8 cellular contexts compared by ENCODE assay signal in genomic region chr19:10315335-10316214, GRCh38. TPM values are rescaled to one million over a fixed set of nuclear protein-coding genes. Genes with fewer than 3 reads are reported as not detected.
DNase-seq lines count a peak whose midpoint lies in the region; ATAC-seq and TF ChIP-seq lines count a peak whose summit lies in the region.

Gene FDX2, minus strand, starts transcription at chr19:10316015. Its CDS starts 19 bp downstream, at chr19:10315996.

- H3K4me1 ChIP-seq in CD4-positive, alpha-beta memory T cell (ENCODE audit: insufficient read depth, low read length) = peaks cover 17% of the 10 kb centered on the region
- H3K4me1 ChIP-seq in testis = peaks cover 14% of the 10 kb centered on the region

- H3K4me3 ChIP-seq in CD4-positive, alpha-beta memory T cell (ENCODE audit: low read length in 2 of 2) = peak within 1 kb of the TSS; percentile 57 to 93
- peak within 1 kb of the TSS; percentile 71 to 96 for H3K4me3 ChIP-seq in testis

- peak; percentile 83 to 93 (median 85) for DNase-seq in CD4-positive, alpha-beta memory T cell
- DNase-seq in NAMALWA (ENCODE audit: low spot score) (peak; percentile 90), glutamatergic neuron (peak; percentile 94), osteocyte (ENCODE audit: extremely low spot score, unreplicated experiment) (peak; percentile 95), testis (peak; percentile 92)

- TF ChIP-seq POLR2A in testis (IDR thresholded peaks at IDR 0.05) = no peak

- H3K27me3 Mint-ChIP-seq in CD4-positive, alpha-beta memory T cell = no peaks in the 10 kb centered on the region
- no peaks in the 10 kb centered on the region for H3K27me3 Mint-ChIP-seq in activated naive CD4-positive, alpha-beta T cell treated with anti-CD3 and anti-CD28 coated beads, Interleukin-2, amount 50 U/mL, for 24 hours
- H3K27me3 Mint-ChIP-seq in glutamatergic neuron (ENCODE audit: unreplicated experiment) (peaks cover 8% of the 10 kb centered on the region), osteocyte (ENCODE audit: unreplicated experiment) (no peaks in the 10 kb centered on the region)

- WGBS in testis, 2 donors = 1% methylated on average over 41 to 55 of the region's 55 CpGs

- TF ChIP-seq CTCF in glutamatergic neuron (IDR thresholded peaks at IDR 0.05; ENCODE audit: partially characterized antibody, unreplicated experiment) (no peak), osteocyte (IDR thresholded peaks at IDR 0.05) (no peak), testis (IDR thresholded peaks at IDR 0.05) (peak in 1 of 3 experiments; percentile 16)

- peaks cover 9 to 20% (median 11%) of the 10 kb centered on the region in 4 donors for H3K4me1 Mint-ChIP-seq in CD4-positive, alpha-beta memory T cell
- H3K4me1 Mint-ChIP-seq in activated naive CD4-positive, alpha-beta T cell treated with anti-CD3 and anti-CD28 coated beads, Interleukin-2, amount 50 U/mL, for 24 hours = peaks cover 21% of the 10 kb centered on the region
- H3K4me1 Mint-ChIP-seq in glutamatergic neuron (ENCODE audit: low read depth, unreplicated experiment) (peaks cover 5% of the 10 kb centered on the region), osteocyte (ENCODE audit: unreplicated experiment) (peaks cover 13% of the 10 kb centered on the region)

- peaks cover 0 to 2% (median 0%) of the 10 kb centered on the region in 8 donors for H3K9me3 Mint-ChIP-seq in CD4-positive, alpha-beta memory T cell
- H3K9me3 Mint-ChIP-seq in activated naive CD4-positive, alpha-beta T cell treated with anti-CD3 and anti-CD28 coated beads, Interleukin-2, amount 50 U/mL, for 24 hours = no peaks in the 10 kb centered on the region
- H3K9me3 Mint-ChIP-seq in glutamatergic neuron (ENCODE audit: unreplicated experiment) = peaks cover 7% of the 10 kb centered on the region
- no peaks in the 10 kb centered on the region for H3K9me3 Mint-ChIP-seq in osteocyte (ENCODE audit: unreplicated experiment)

- CTCF ChIA-PET in CD4-positive, alpha-beta memory T cell (lab: Charles Lee; ENCODE audit: partially characterized antibody) = interaction anchor here (0.5 to 1.5 kb wide), 4 partner anchors 24 to 238 kb away, joined by 3 to 5 read pairs (median 4); no protein-coding TSS in a partner anchor

- ATAC-seq in GM21528 (IDR thresholded peaks at IDR 0.05; ENCODE audit: low FRiP score, unreplicated experiment) = peak; percentile 49
- ATAC-seq in SK-N-SH treated with all-trans-retinoic acid at 6 μM for 48 hours = peak; percentile 90

- H3K36me3 Mint-ChIP-seq in CD4-positive, alpha-beta memory T cell = peaks cover 10 to 28% of the 10 kb centered on the region in 2 donors
- peaks cover 12% of the 10 kb centered on the region for H3K36me3 Mint-ChIP-seq in activated naive CD4-positive, alpha-beta T cell treated with anti-CD3 and anti-CD28 coated beads, Interleukin-2, amount 50 U/mL, for 24 hours
- H3K36me3 Mint-ChIP-seq in glutamatergic neuron (ENCODE audit: unreplicated experiment) (peaks cover 4% of the 10 kb centered on the region), osteocyte (ENCODE audit: unreplicated experiment) (peaks cover 7% of the 10 kb centered on the region)

- H3K27me3 ChIP-seq in CD4-positive, alpha-beta memory T cell (ENCODE audit: insufficient read depth, low read length) = no peaks in the 10 kb centered on the region
- H3K27me3 ChIP-seq in testis = no peaks in the 10 kb centered on the region

- H3K27ac ChIP-seq in CD4-positive, alpha-beta memory T cell (ENCODE audit: low read depth, low read length) = peak within 1 kb of the TSS; percentile 52
- peak within 1 kb of the TSS; percentile 70 to 76 for H3K27ac ChIP-seq in testis

- peak within 1 kb of the TSS; percentile 79 to 97 (median 90) for H3K4me3 Mint-ChIP-seq in CD4-positive, alpha-beta memory T cell
- peak within 1 kb of the TSS; percentile 89 for H3K4me3 Mint-ChIP-seq in activated naive CD4-positive, alpha-beta T cell treated with anti-CD3 and anti-CD28 coated beads, Interleukin-2, amount 50 U/mL, for 24 hours
- H3K4me3 Mint-ChIP-seq in glutamatergic neuron (ENCODE audit: unreplicated experiment) (peak within 1 kb of the TSS; percentile 96), osteocyte (ENCODE audit: unreplicated experiment) (peak within 1 kb of the TSS; percentile 89)

- H3K9me3 ChIP-seq in CD4-positive, alpha-beta memory T cell (ENCODE audit: control insufficient read depth in 1 of 2, low read length in 2 of 2) = no peaks in the 10 kb centered on the region
- H3K9me3 ChIP-seq in testis = no peaks in the 10 kb centered on the region

- peak within 1 kb of the TSS; percentile 72 to 95 (median 90) for H3K27ac Mint-ChIP-seq in CD4-positive, alpha-beta memory T cell
- H3K27ac Mint-ChIP-seq in activated naive CD4-positive, alpha-beta T cell treated with anti-CD3 and anti-CD28 coated beads, Interleukin-2, amount 50 U/mL, for 24 hours = peak within 1 kb of the TSS; percentile 91
- H3K27ac Mint-ChIP-seq in glutamatergic neuron (ENCODE audit: unreplicated experiment) (peak within 1 kb of the TSS; percentile 95), osteocyte (ENCODE audit: unreplicated experiment) (peak within 1 kb of the TSS; percentile 79)

- POLR2A ChIA-PET in CD4-positive, alpha-beta memory T cell (lab: Charles Lee; ENCODE audit: partially characterized antibody) = interaction anchor here (1.0 to 3.2 kb wide), 4 partner anchors 10 to 45 kb away, joined by 3 to 13 read pairs (median 8); partner anchors contain the start of genes ICAM1 and RAVER1

- H3K36me3 ChIP-seq in CD4-positive, alpha-beta memory T cell (ENCODE audit: insufficient read depth, low read length) = peaks cover 18% of the 10 kb centered on the region
- no peaks in the 10 kb centered on the region for H3K36me3 ChIP-seq in testis (ENCODE audit: low read depth, missing control alignments)

- intact Hi-C loops in CD4-positive, alpha-beta memory T cell (cut with micrococcal nuclease) = loop anchor here (1.0 kb wide), 1 partner anchor 18 kb away; the partner anchor contains the start of gene RAVER1
- intact Hi-C loops in testis (cut with DNase I; ENCODE audit: low total_unique reads) = loop anchor here (5.0 kb wide), 1 partner anchor 43 kb away; the partner anchor contains the start of gene ICAM1

TF ChIP-seq in SK-N-SH treated with all-trans-retinoic acid at 6 μM for 48 hours, 23 proteins besides CTCF, POLR2A, EP300 and RAD21:
- no peak for TF ChIP-seq CSDC2 (CRISPR knock-in tag; IDR thresholded peaks at IDR 0.05)
- TF ChIP-seq, protein P1, sequence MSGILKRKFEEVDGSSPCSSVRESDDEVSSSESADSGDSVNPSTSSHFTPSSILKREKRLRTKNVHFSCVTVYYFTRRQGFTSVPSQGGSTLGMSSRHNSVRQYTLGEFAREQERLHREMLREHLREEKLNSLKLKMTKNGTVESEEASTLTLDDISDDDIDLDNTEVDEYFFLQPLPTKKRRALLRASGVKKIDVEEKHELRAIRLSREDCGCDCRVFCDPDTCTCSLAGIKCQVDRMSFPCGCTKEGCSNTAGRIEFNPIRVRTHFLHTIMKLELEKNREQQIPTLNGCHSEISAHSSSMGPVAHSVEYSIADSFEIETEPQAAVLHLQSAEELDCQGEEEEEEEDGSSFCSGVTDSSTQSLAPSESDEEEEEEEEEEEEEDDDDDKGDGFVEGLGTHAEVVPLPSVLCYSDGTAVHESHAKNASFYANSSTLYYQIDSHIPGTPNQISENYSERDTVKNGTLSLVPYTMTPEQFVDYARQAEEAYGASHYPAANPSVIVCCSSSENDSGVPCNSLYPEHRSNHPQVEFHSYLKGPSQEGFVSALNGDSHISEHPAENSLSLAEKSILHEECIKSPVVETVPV (CRISPR knock-in tag; IDR thresholded peaks at IDR 0.05) = no peak
- TF ChIP-seq GLIS3 (CRISPR knock-in tag; IDR thresholded peaks at IDR 0.05) = no peak
- TF ChIP-seq BACH2 (CRISPR knock-in tag; IDR thresholded peaks at IDR 0.05; ENCODE audit: borderline replicate concordance) = no peak
- no peak for TF ChIP-seq TOX (CRISPR knock-in tag; IDR thresholded peaks at IDR 0.05; ENCODE audit: borderline replicate concordance)
- TF ChIP-seq OSR1 (CRISPR knock-in tag; IDR thresholded peaks at IDR 0.05) = no peak
- TF ChIP-seq ZFP3 (CRISPR knock-in tag; IDR thresholded peaks at IDR 0.05) = no peak

RNA-seq across cellular contexts. Expression of gene FDX2, which starts in this region (rescaled TPM):
- 10 to 100 TPM; 10.7 to 11.3 TPM for total RNA-seq in CD4-positive, alpha-beta memory T cell
- 10 to 100 TPM; 10.6 to 13.6 TPM for polyA plus RNA-seq in CD4-positive, alpha-beta memory T cell
- total RNA-seq in glutamatergic neuron (ENCODE audit: unreplicated experiment) = 16.0 TPM
- 21.5 and 27.4 TPM in 2 replicates for total RNA-seq in osteocyte
- 10 to 100 TPM; 35.7 to 40.2 TPM for total RNA-seq in testis
- 26.8 TPM for polyA plus RNA-seq in testis (ENCODE audit: insufficient read depth, low read depth, low replicate concordance)

Comparison
In these comparisons a context has a peak if more than half of its experiments do, and no peak if none do; other contexts are left out.
1. Peak in every context shown above with its lines: DNase-seq, ATAC-seq, H3K4me3 ChIP-seq and H3K27ac ChIP-seq.